Comparison of ENCODE assay signal across 1 cellular context in genomic region chr19:18895828-18896341, GRCh38.
TF ChIP-seq lines count a peak whose summit lies in the region.

Gene CERS1 (minus strand): TSS chr19:18896158. CDS start chr19:18896072, 86 bp downstream.

TF ChIP-seq in GM23338, 12 proteins besides CTCF, POLR2A, EP300 and RAD21 (continued from another document):
- TF ChIP-seq REST (IDR thresholded peaks at IDR 0.05; ENCODE audit: unreplicated experiment) = no peak
- TF ChIP-seq NANOG (IDR thresholded peaks at IDR 0.05; ENCODE audit: borderline replicate concordance) = no peak
- no peak for TF ChIP-seq EZH2 (IDR thresholded peaks at IDR 0.05; ENCODE audit: low read depth, unreplicated experiment)
- no peak for TF ChIP-seq EZH2phosphoT487 (IDR thresholded peaks at IDR 0.05; ENCODE audit: unreplicated experiment)
- no peak for TF ChIP-seq POLR2AphosphoS5 (IDR thresholded peaks at IDR 0.05; ENCODE audit: low read depth)
- no peak for TF ChIP-seq ZNF462 (CRISPR knock-in tag; IDR thresholded peaks at IDR 0.05)
